ENCODE assay signal across 1 cellular context in the genomic region with DNA sequence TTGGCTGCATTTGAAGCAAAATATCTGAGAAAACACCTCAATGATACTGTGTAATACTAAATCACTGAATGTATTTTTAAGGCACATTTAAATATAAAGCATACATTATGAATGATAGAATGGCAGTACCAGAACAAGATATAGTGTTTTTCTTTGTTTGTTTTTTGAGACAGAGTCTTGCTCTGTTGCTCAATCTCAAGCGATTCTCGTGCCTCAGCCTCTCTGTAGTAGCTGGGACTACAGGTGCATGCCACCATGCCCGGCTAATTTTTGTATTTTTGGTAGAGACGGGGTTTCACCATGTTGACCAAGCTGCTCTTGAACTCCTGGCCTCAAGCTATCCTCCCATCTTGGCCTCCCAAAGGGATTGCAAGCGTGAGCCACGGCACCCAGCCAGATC.
TF ChIP-seq lines count a peak whose summit lies in the region.

No MANE protein-coding gene starts in this region.

TF ChIP-seq in GM23338, 12 proteins besides CTCF, POLR2A, EP300 and RAD21:
- TF ChIP-seq CREB1 (CRISPR knock-in tag; IDR thresholded peaks at IDR 0.05; ENCODE audit: low read depth): no peak
- TF ChIP-seq ZNF114 (CRISPR knock-in tag; IDR thresholded peaks at IDR 0.05): no peak
- no peak for TF ChIP-seq STAT1 (IDR thresholded peaks at IDR 0.05; ENCODE audit: unreplicated experiment)
- no peak for TF ChIP-seq POLR2AphosphoS5 (IDR thresholded peaks at IDR 0.05; ENCODE audit: low read depth)
- TF ChIP-seq EZH2phosphoT487 (IDR thresholded peaks at IDR 0.05; ENCODE audit: unreplicated experiment): no peak
- TF ChIP-seq, protein P1, sequence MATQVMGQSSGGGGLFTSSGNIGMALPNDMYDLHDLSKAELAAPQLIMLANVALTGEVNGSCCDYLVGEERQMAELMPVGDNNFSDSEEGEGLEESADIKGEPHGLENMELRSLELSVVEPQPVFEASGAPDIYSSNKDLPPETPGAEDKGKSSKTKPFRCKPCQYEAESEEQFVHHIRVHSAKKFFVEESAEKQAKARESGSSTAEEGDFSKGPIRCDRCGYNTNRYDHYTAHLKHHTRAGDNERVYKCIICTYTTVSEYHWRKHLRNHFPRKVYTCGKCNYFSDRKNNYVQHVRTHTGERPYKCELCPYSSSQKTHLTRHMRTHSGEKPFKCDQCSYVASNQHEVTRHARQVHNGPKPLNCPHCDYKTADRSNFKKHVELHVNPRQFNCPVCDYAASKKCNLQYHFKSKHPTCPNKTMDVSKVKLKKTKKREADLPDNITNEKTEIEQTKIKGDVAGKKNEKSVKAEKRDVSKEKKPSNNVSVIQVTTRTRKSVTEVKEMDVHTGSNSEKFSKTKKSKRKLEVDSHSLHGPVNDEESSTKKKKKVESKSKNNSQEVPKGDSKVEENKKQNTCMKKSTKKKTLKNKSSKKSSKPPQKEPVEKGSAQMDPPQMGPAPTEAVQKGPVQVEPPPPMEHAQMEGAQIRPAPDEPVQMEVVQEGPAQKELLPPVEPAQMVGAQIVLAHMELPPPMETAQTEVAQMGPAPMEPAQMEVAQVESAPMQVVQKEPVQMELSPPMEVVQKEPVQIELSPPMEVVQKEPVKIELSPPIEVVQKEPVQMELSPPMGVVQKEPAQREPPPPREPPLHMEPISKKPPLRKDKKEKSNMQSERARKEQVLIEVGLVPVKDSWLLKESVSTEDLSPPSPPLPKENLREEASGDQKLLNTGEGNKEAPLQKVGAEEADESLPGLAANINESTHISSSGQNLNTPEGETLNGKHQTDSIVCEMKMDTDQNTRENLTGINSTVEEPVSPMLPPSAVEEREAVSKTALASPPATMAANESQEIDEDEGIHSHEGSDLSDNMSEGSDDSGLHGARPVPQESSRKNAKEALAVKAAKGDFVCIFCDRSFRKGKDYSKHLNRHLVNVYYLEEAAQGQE (IDR thresholded peaks at IDR 0.05; ENCODE audit: unreplicated experiment): no peak
- TF ChIP-seq, protein P2, sequence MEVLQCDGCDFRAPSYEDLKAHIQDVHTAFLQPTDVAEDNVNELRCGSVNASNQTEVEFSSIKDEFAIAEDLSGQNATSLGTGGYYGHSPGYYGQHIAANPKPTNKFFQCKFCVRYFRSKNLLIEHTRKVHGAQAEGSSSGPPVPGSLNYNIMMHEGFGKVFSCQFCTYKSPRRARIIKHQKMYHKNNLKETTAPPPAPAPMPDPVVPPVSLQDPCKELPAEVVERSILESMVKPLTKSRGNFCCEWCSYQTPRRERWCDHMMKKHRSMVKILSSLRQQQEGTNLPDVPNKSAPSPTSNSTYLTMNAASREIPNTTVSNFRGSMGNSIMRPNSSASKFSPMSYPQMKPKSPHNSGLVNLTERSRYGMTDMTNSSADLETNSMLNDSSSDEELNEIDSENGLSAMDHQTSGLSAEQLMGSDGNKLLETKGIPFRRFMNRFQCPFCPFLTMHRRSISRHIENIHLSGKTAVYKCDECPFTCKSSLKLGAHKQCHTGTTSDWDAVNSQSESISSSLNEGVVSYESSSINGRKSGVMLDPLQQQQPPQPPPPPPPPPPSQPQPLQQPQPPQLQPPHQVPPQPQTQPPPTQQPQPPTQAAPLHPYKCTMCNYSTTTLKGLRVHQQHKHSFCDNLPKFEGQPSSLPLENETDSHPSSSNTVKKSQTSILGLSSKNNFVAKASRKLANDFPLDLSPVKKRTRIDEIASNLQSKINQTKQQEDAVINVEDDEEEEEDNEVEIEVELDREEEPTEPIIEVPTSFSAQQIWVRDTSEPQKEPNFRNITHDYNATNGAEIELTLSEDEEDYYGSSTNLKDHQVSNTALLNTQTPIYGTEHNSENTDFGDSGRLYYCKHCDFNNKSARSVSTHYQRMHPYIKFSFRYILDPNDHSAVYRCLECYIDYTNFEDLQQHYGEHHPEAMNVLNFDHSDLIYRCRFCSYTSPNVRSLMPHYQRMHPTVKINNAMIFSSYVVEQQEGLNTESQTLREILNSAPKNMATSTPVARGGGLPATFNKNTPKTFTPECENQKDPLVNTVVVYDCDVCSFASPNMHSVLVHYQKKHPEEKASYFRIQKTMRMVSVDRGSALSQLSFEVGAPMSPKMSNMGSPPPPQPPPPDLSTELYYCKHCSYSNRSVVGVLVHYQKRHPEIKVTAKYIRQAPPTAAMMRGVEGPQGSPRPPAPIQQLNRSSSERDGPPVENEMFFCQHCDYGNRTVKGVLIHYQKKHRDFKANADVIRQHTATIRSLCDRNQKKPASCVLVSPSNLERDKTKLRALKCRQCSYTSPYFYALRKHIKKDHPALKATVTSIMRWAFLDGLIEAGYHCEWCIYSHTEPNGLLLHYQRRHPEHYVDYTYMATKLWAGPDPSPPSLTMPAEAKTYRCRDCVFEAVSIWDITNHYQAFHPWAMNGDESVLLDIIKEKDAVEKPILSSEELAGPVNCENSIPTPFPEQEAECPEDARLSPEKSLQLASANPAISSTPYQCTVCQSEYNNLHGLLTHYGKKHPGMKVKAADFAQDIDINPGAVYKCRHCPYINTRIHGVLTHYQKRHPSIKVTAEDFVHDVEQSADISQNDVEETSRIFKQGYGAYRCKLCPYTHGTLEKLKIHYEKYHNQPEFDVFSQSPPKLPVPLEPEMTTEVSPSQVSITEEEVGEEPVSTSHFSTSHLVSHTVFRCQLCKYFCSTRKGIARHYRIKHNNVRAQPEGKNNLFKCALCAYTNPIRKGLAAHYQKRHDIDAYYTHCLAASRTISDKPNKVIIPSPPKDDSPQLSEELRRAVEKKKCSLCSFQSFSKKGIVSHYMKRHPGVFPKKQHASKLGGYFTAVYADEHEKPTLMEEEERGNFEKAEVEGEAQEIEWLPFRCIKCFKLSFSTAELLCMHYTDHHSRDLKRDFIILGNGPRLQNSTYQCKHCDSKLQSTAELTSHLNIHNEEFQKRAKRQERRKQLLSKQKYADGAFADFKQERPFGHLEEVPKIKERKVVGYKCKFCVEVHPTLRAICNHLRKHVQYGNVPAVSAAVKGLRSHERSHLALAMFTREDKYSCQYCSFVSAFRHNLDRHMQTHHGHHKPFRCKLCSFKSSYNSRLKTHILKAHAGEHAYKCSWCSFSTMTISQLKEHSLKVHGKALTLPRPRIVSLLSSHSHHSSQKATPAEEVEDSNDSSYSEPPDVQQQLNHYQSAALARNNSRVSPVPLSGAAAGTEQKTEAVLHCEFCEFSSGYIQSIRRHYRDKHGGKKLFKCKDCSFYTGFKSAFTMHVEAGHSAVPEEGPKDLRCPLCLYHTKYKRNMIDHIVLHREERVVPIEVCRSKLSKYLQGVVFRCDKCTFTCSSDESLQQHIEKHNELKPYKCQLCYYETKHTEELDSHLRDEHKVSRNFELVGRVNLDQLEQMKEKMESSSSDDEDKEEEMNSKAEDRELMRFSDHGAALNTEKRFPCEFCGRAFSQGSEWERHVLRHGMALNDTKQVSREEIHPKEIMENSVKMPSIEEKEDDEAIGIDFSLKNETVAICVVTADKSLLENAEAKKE (CRISPR knock-in tag; IDR thresholded peaks at IDR 0.05): no peak
- TF ChIP-seq ZNF331 (CRISPR knock-in tag; IDR thresholded peaks at IDR 0.05; ENCODE audit: low read depth): no peak
- no peak for TF ChIP-seq NANOG (IDR thresholded peaks at IDR 0.05; ENCODE audit: borderline replicate concordance)
- TF ChIP-seq, protein P3, sequence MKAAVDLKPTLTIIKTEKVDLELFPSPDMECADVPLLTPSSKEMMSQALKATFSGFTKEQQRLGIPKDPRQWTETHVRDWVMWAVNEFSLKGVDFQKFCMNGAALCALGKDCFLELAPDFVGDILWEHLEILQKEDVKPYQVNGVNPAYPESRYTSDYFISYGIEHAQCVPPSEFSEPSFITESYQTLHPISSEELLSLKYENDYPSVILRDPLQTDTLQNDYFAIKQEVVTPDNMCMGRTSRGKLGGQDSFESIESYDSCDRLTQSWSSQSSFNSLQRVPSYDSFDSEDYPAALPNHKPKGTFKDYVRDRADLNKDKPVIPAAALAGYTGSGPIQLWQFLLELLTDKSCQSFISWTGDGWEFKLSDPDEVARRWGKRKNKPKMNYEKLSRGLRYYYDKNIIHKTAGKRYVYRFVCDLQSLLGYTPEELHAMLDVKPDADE (IDR thresholded peaks at IDR 0.05): no peak
- no peak for TF ChIP-seq EZH2 (IDR thresholded peaks at IDR 0.05; ENCODE audit: low read depth, unreplicated experiment)
- no peak for TF ChIP-seq JUNB (IDR thresholded peaks at IDR 0.05; ENCODE audit: unreplicated experiment)
